Comparison of ENCODE assay signal across 12 cellular contexts in genomic region chr10:93420091-93420490, GRCh38.
DNase-seq lines count a peak whose midpoint lies in the region; ATAC-seq and TF ChIP-seq lines count a peak whose summit lies in the region.
"Had no signal": no experiment of that assay in that cellular context is flagged by ENCODE, and none has a peak within 500 bp of the region (broad histone marks: within the 10 kb centered on the region; RNA-seq: fewer than 3 reads in every experiment).

No MANE protein-coding gene starts in this region.

- no peaks in the 10 kb centered on the region for H3K9me3 ChIP-seq in right atrium auricular region

- H3K27me3 ChIP-seq in right atrium auricular region (no peaks in the 10 kb centered on the region), rectal smooth muscle tissue (ENCODE audit: control insufficient read depth, insufficient read depth, low read length) (no peaks in the 10 kb centered on the region)

- H3K27me3 Mint-ChIP-seq in WTC11 (ENCODE audit: low read depth) = no peaks in the 10 kb centered on the region

- no peaks in the 10 kb centered on the region for H3K9me3 Mint-ChIP-seq in WTC11
- H3K9me3 Mint-ChIP-seq: activated T-cell treated with anti-CD3 and anti-CD28 coated beads, Interleukin-2, amount 50 U/mL, for 4 hours; CD8-positive, alpha-beta T cell had no signal

- H3K27ac Mint-ChIP-seq in WTC11 = peak overlapping the region; percentile 52; the same call in 1 of the 2 replicates
- H3K27ac Mint-ChIP-seq: CD8-positive, alpha-beta T cell had no signal

- H3K4me3 Mint-ChIP-seq in WTC11 = no peak overlapping the region
- H3K4me3 Mint-ChIP-seq: activated T-cell treated with anti-CD3 and anti-CD28 coated beads, Interleukin-2, amount 50 U/mL, for 4 hours; CD8-positive, alpha-beta T cell had no signal

- peak; percentile 42 for DNase-seq in GM04503 (ENCODE audit: low read depth)
- no peak for DNase-seq in WTC11 (ENCODE audit: low spot score)
- DNase-seq in right atrium auricular region (ENCODE audit: low spot score) = peak; percentile 44
- DNase-seq in KG1 (lab: John Stamatoyannopoulos, UW) = no peak
- no peak for DNase-seq in RKO (ENCODE audit: low spot score)
- no peak for DNase-seq in cortex of kidney (lab: John Stamatoyannopoulos, UW)
- DNase-seq: activated T-cell treated with anti-CD3 and anti-CD28 coated beads, Interleukin-2, amount 50 U/mL, for 4 hours; CD8-positive, alpha-beta T cell; NCI-H1105 had no signal

- CTCF ChIA-PET in WTC11 (lab: Charles Lee) = interaction anchor here (0.6 to 4.7 kb wide), 4 partner anchors 14 to 581 kb away, joined by 3 to 25 read pairs (median 8); partner anchors contain the start of gene MYOF

- H3K4me3 ChIP-seq in right atrium auricular region (no peak overlapping the region), rectal smooth muscle tissue (ENCODE audit: low read length) (no peak overlapping the region)
- H3K4me3 ChIP-seq: GM12878 had no signal

- H3K4me1 ChIP-seq in right atrium auricular region (peaks cover 0 to 41% of the 10 kb centered on the region in 2 donors), rectal smooth muscle tissue (ENCODE audit: control insufficient read depth, insufficient read depth, low read length) (peaks cover 10% of the 10 kb centered on the region)

- no peak overlapping the region for H3K9ac ChIP-seq in rectal smooth muscle tissue (ENCODE audit: low read length)

- POLR2A ChIA-PET in WTC11 (lab: Charles Lee) = interaction anchor here (1.8 kb wide), 1 partner anchor 19 kb away, joined by 5 read pairs; no protein-coding TSS in a partner anchor

- ATAC-seq in WTC11 (peak; percentile 32), HG02623 (IDR thresholded peaks at IDR 0.05; ENCODE audit: unreplicated experiment) (no peak)
- ATAC-seq: activated T-cell treated with anti-CD3 and anti-CD28 coated beads, Interleukin-2, amount 50 U/mL, for 4 hours; CD8-positive, alpha-beta T cell; GM12878 had no signal

- TF ChIP-seq CTCF in WTC11 (IDR thresholded peaks at IDR 0.05) (no peak), right atrium auricular region (IDR thresholded peaks at IDR 0.05) (no peak)

- no peaks in the 10 kb centered on the region for H3K36me3 ChIP-seq in right atrium auricular region
- peaks cover 6% of the 10 kb centered on the region for H3K36me3 ChIP-seq in rectal smooth muscle tissue (ENCODE audit: control insufficient read depth, insufficient read depth, low read length)

- H3K27ac ChIP-seq in right atrium auricular region = peak overlapping the region; percentile 59 to 72
- H3K27ac ChIP-seq in rectal smooth muscle tissue (ENCODE audit: low read depth, low read length) = peak overlapping the region; percentile 30

- peaks cover 39% of the 10 kb centered on the region for H3K4me1 Mint-ChIP-seq in WTC11

- no peaks in the 10 kb centered on the region for H3K36me3 Mint-ChIP-seq in WTC11
- H3K36me3 Mint-ChIP-seq: CD8-positive, alpha-beta T cell had no signal

TF ChIP-seq in WTC11, 78 proteins besides CTCF, POLR2A, EP300 and RAD21:
- TF ChIP-seq ZNF317 (CRISPR knock-in tag; IDR thresholded peaks at IDR 0.05; ENCODE audit: borderline replicate concordance, low read depth) (no peak), USF1 (CRISPR knock-in tag; IDR thresholded peaks at IDR 0.05) (no peak), MAX (CRISPR knock-in tag; IDR thresholded peaks at IDR 0.05) (no peak), TEAD4 (CRISPR knock-in tag; IDR thresholded peaks at IDR 0.05) (no peak), SOX15 (CRISPR knock-in tag; IDR thresholded peaks at IDR 0.05) (no peak), ZBTB21 (CRISPR knock-in tag; IDR thresholded peaks at IDR 0.05; ENCODE audit: borderline replicate concordance) (no peak), SMAD3 (CRISPR knock-in tag; IDR thresholded peaks at IDR 0.05; ENCODE audit: borderline replicate concordance) (no peak), ZNF219 (CRISPR knock-in tag; IDR thresholded peaks at IDR 0.05; ENCODE audit: borderline replicate concordance) (no peak), ELF4 (CRISPR knock-in tag; IDR thresholded peaks at IDR 0.05; ENCODE audit: low read depth) (no peak), IRF1 (CRISPR knock-in tag; IDR thresholded peaks at IDR 0.05) (no peak)

Comparison
In these comparisons a context has a peak if more than half of its experiments do, and no peak if none do; other contexts are left out.
1. DNase-seq: peak in GM04503 (single experiment) and right atrium auricular region (single experiment); none in WTC11 (single experiment), KG1 (single experiment), RKO (single experiment) and cortex of kidney (single experiment).